Comparison of ENCODE assay signal across 26 cellular contexts in genomic region chr16:86219655-86220445, GRCh38.
DNase-seq lines count a peak whose midpoint lies in the region; ATAC-seq and TF ChIP-seq lines count a peak whose summit lies in the region.
"Had no signal": no experiment of that assay in that cellular context is flagged by ENCODE, and none has a peak within 500 bp of the region (broad histone marks: within the 10 kb centered on the region; RNA-seq: fewer than 3 reads in every experiment).

No MANE protein-coding gene starts in this region.

- H3K27ac Mint-ChIP-seq in progenitor cell of endocrine pancreas, result no peak overlapping the region
- H3K27ac Mint-ChIP-seq: activated CD8-positive, alpha-beta memory T cell treated with anti-CD3 and anti-CD28 coated beads, Interleukin-2, amount 10 ng/mL, durations not matched to agents 7 days and 5 days; activated naive CD8-positive, alpha-beta T cell treated with anti-CD3 and anti-CD28 coated beads for 36 hours; CD14-positive monocyte; endodermal cell; GM23338; IgD-negative memory B cell; immature natural killer cell; T-helper 17 cell had no signal

- H3K27me3 Mint-ChIP-seq in progenitor cell of endocrine pancreas, result peaks cover 38% of the 10 kb centered on the region

- POLR2A ChIA-PET in AG04450 (lab: Yijun Ruan, JAX), result interaction anchor here (0.6 to 3.1 kb wide), 4 partner anchors 74 to 448 kb away, joined by 3 to 18 read pairs (median 4); no protein-coding TSS in a partner anchor

- H3K36me3 Mint-ChIP-seq in progenitor cell of endocrine pancreas (ENCODE audit: insufficient read depth), result no peaks in the 10 kb centered on the region
- H3K36me3 Mint-ChIP-seq: activated CD8-positive, alpha-beta memory T cell treated with anti-CD3 and anti-CD28 coated beads, Interleukin-2, amount 10 ng/mL, durations not matched to agents 7 days and 5 days; activated naive CD8-positive, alpha-beta T cell treated with anti-CD3 and anti-CD28 coated beads for 36 hours; CD14-positive monocyte; IgD-negative memory B cell; immature natural killer cell; naive B cell had no signal

- peaks cover 12% of the 10 kb centered on the region for H3K4me1 Mint-ChIP-seq in progenitor cell of endocrine pancreas (ENCODE audit: low read depth)
- H3K4me1 Mint-ChIP-seq: activated CD8-positive, alpha-beta memory T cell treated with anti-CD3 and anti-CD28 coated beads, Interleukin-2, amount 10 ng/mL, durations not matched to agents 7 days and 5 days; activated naive CD8-positive, alpha-beta T cell treated with anti-CD3 and anti-CD28 coated beads for 36 hours; CD14-positive monocyte; endodermal cell had no signal

- H3K9me3 Mint-ChIP-seq in progenitor cell of endocrine pancreas (ENCODE audit: low read depth), result no peaks in the 10 kb centered on the region
- H3K9me3 Mint-ChIP-seq: activated naive CD8-positive, alpha-beta T cell treated with anti-CD3 and anti-CD28 coated beads for 36 hours; endodermal cell; GM23338; immature natural killer cell had no signal

- peaks cover 9% of the 10 kb centered on the region for H3K4me1 ChIP-seq in RWPE2 (ENCODE audit: insufficient read depth, poor library complexity, severe bottlenecking)

- H3K4me3 Mint-ChIP-seq in progenitor cell of endocrine pancreas (ENCODE audit: low read depth), result no peak overlapping the region
- H3K4me3 Mint-ChIP-seq: activated CD8-positive, alpha-beta memory T cell treated with anti-CD3 and anti-CD28 coated beads, Interleukin-2, amount 10 ng/mL, durations not matched to agents 7 days and 5 days; activated naive CD8-positive, alpha-beta T cell treated with anti-CD3 and anti-CD28 coated beads for 36 hours; CD14-positive monocyte; endodermal cell; GM23338; IgD-negative memory B cell; immature natural killer cell; naive B cell; T-helper 17 cell had no signal

- H3K9me3 ChIP-seq in AG04450 (ENCODE audit: control insufficient read depth, insufficient read depth, low read length) (no peaks in the 10 kb centered on the region; the same call in 1 of the 2 replicates), RWPE2 (ENCODE audit: severe bottlenecking) (no peaks in the 10 kb centered on the region)
- H3K9me3 ChIP-seq: body of pancreas, right atrium auricular region, upper lobe of left lung had no signal

- H3K36me3 ChIP-seq in RWPE2 (ENCODE audit: low read depth), result no peaks in the 10 kb centered on the region
- H3K36me3 ChIP-seq: right atrium auricular region, upper lobe of left lung had no signal

- CTCF ChIA-PET in AG04450 (lab: Charles Lee), result interaction anchor here (1.2 kb wide), 1 partner anchor 399 kb away, joined by 3 read pairs; no protein-coding TSS in a partner anchor

- H3K4me3 ChIP-seq in AG04450 (ENCODE audit: low read depth, low read length) (no peak overlapping the region), RWPE2 (ENCODE audit: severe bottlenecking) (no peak overlapping the region)
- H3K4me3 ChIP-seq: body of pancreas, coronary artery, GM23338, right atrium auricular region, upper lobe of left lung had no signal

- H3K27ac ChIP-seq in AG04450 (ENCODE audit: low read depth, low read length) (peak overlapping the region; percentile 99), RWPE2 (ENCODE audit: poor library complexity, severe bottlenecking) (no peak overlapping the region)
- H3K27ac ChIP-seq: coronary artery, right atrium auricular region, upper lobe of left lung had no signal

- ATAC-seq in RWPE2 (ENCODE audit: low read depth) (no peak), HG03520 (IDR thresholded peaks at IDR 0.05; ENCODE audit: unreplicated experiment) (no peak), HG03439 (IDR thresholded peaks at IDR 0.05; ENCODE audit: unreplicated experiment) (no peak)
- ATAC-seq: activated CD8-positive, alpha-beta memory T cell treated with anti-CD3 and anti-CD28 coated beads, Interleukin-2, amount 10 ng/mL, durations not matched to agents 7 days and 5 days; body of pancreas; GM23338; Panc1; T-helper 17 cell had no signal

- no peak for DNase-seq in AG04450 (ENCODE audit: low read depth, low spot score)
- DNase-seq in RWPE2 (ENCODE audit: low spot score), result peak; percentile 34
- peak; percentile 99 for DNase-seq in fibroblast of gingiva (ENCODE audit: low read depth)
- DNase-seq in mucosa of gallbladder (ENCODE audit: low spot score), result peak; percentile 44
- DNase-seq in NCI-H2171 (lab: John Stamatoyannopoulos, UW), result no peak
- DNase-seq in progenitor cell of endocrine pancreas (ENCODE audit: low spot score, unreplicated experiment), result no peak
- DNase-seq: activated CD4-positive, alpha-beta T cell treated with anti-CD3 and anti-CD28 coated beads for 48 hours; activated CD8-positive, alpha-beta memory T cell treated with anti-CD3 and anti-CD28 coated beads, Interleukin-2, amount 10 ng/mL, durations not matched to agents 7 days and 5 days; activated naive CD8-positive, alpha-beta T cell treated with anti-CD3 and anti-CD28 coated beads for 36 hours; endodermal cell; immature natural killer cell; naive B cell; NCI-H2081; NCI-H510A; NK-92 treated with Interleukin-12 subunit alpha and Interleukin-12 subunit beta, amount 100 ng/mL, for 24 hours; T-helper 17 cell had no signal

- no peak for TF ChIP-seq CTCF in AG04450 (IDR thresholded peaks at IDR 0.05; ENCODE audit: low read depth, low read length)
- TF ChIP-seq CTCF in RWPE2 (IDR thresholded peaks at IDR 0.05; ENCODE audit: poor library complexity, severe bottlenecking), result no peak
- no peak for TF ChIP-seq CTCF in progenitor cell of endocrine pancreas (IDR thresholded peaks at IDR 0.05; ENCODE audit: unreplicated experiment)

- no peaks in the 10 kb centered on the region for H3K27me3 ChIP-seq in AG04450 (ENCODE audit: control insufficient read depth, insufficient read depth, low read length)
- H3K27me3 ChIP-seq in RWPE2 (ENCODE audit: insufficient read depth, poor library complexity, severe bottlenecking), result peaks cover 69% of the 10 kb centered on the region
- H3K27me3 ChIP-seq: body of pancreas, right atrium auricular region, upper lobe of left lung had no signal

Comparison
In these comparisons a context has a peak if more than half of its experiments do, and no peak if none do; other contexts are left out.
1. DNase-seq: peak in RWPE2 (single experiment), fibroblast of gingiva (single experiment) and mucosa of gallbladder (single experiment); none in AG04450 (single experiment), NCI-H2171 (single experiment) and progenitor cell of endocrine pancreas (single experiment).